11 cellular contexts compared by ENCODE assay signal in genomic region chr5:72557576-72558336, GRCh38. TPM values are rescaled to one million over a fixed set of nuclear protein-coding genes. Genes with fewer than 3 reads are reported as not detected.
DNase-seq lines count a peak whose midpoint lies in the region; ATAC-seq and TF ChIP-seq lines count a peak whose summit lies in the region.
"Had no signal": no experiment of that assay in that cellular context is flagged by ENCODE, and none has a peak within 500 bp of the region (broad histone marks: within the 10 kb centered on the region; RNA-seq: fewer than 3 reads in every experiment).

No MANE protein-coding gene starts in this region.

- no peak for TF ChIP-seq CTCF in CD14-positive monocyte (IDR thresholded peaks at IDR 0.05)
- TF ChIP-seq CTCF in Panc1 (IDR thresholded peaks at IDR 0.05) = no peak
- TF ChIP-seq CTCF in testis (IDR thresholded peaks at IDR 0.05) = no peak

- H3K27me3 ChIP-seq in Panc1 (ENCODE audit: control insufficient read depth, insufficient read depth, low read length) (no peaks in the 10 kb centered on the region), iPS-18a (ENCODE audit: control insufficient read depth, insufficient read depth, low read length) (peaks cover 6% of the 10 kb centered on the region), rectal smooth muscle tissue (ENCODE audit: control insufficient read depth, insufficient read depth, low read length) (no peaks in the 10 kb centered on the region), testis (no peaks in the 10 kb centered on the region)

- H3K36me3 ChIP-seq in Panc1 (ENCODE audit: control insufficient read depth, insufficient read depth, low read length) = no peaks in the 10 kb centered on the region
- no peaks in the 10 kb centered on the region for H3K36me3 ChIP-seq in iPS-18a (ENCODE audit: control insufficient read depth, low read depth, low read length)
- no peaks in the 10 kb centered on the region for H3K36me3 ChIP-seq in rectal smooth muscle tissue (ENCODE audit: control insufficient read depth, insufficient read depth, low read length)
- H3K36me3 ChIP-seq in testis (ENCODE audit: low read depth, missing control alignments) = no peaks in the 10 kb centered on the region
- H3K36me3 ChIP-seq: thoracic aorta had no signal

- peak overlapping the region in 1 of 7 donors; percentile 25 for H3K27ac Mint-ChIP-seq in CD14-positive monocyte

- H3K9ac ChIP-seq in iPS-18a (ENCODE audit: low read length) = no peak overlapping the region
- no peak overlapping the region for H3K9ac ChIP-seq in rectal smooth muscle tissue (ENCODE audit: low read length)

- H3K36me3 Mint-ChIP-seq in CD14-positive monocyte = no peaks in the 10 kb centered on the region

- POLR2A ChIA-PET in Panc1 (lab: Charles Lee) = no interaction called here

- in situ Hi-C loops in Panc1 (cut with HindIII; ENCODE audit: low pct_unique_long_range_greater_than_20kb, low sequenced_read_pairs) = no loop called here

- H3K4me3 ChIP-seq in Panc1 (ENCODE audit: low read depth in 2 of 2, low read length in 2 of 2) (no peak overlapping the region), iPS-18a (ENCODE audit: low read length) (peak overlapping the region; percentile 47), rectal smooth muscle tissue (ENCODE audit: low read length) (no peak overlapping the region), testis (no peak overlapping the region)

- peaks cover 17% of the 10 kb centered on the region for H3K4me1 Mint-ChIP-seq in CD14-positive monocyte

- DNase-seq in CD14-positive monocyte (ENCODE audit: low spot score) (no peak), Panc1 (ENCODE audit: low read depth, low spot score) (no peak), testis (no peak), NCI-H446 treated with DMSO at 0.1 percent for 48 hours (lab: John Stamatoyannopoulos, UW) (no peak), middle frontal gyrus (ENCODE audit: extremely low spot score, low spot score) (no peak)
- no peak for DNase-seq in activated CD4-positive, alpha-beta T cell treated with anti-CD3 and anti-CD28 coated beads, Interleukin-2, amount 50 U/mL, for 48 hours

- ATAC-seq in Panc1 = no peak

- H3K9me3 Mint-ChIP-seq in CD14-positive monocyte = no peaks in the 10 kb centered on the region

- H3K9me3 ChIP-seq in Panc1 (ENCODE audit: control insufficient read depth, insufficient read depth, low read depth, low read length) = no peaks in the 10 kb centered on the region
- no peaks in the 10 kb centered on the region for H3K9me3 ChIP-seq in iPS-18a (ENCODE audit: control insufficient read depth, low read depth, low read length)
- H3K9me3 ChIP-seq in testis = no peaks in the 10 kb centered on the region
- H3K9me3 ChIP-seq: thoracic aorta had no signal

- H3K27me3 Mint-ChIP-seq in CD14-positive monocyte (ENCODE audit: low read depth in 3 of 3) = peaks cover 9 to 19% (median 12%) of the 10 kb centered on the region in 3 donors

- CTCF ChIA-PET in Panc1 (lab: Charles Lee) = no interaction called here

- BruUV-seq in Panc1 (replicated peaks; lab: Mats Ljungman, UMichigan) = no TSS peak

- no peak for TF ChIP-seq POLR2A in testis (IDR thresholded peaks at IDR 0.05)

- H3K4me1 ChIP-seq in Panc1 (ENCODE audit: control insufficient read depth, insufficient read depth, low read length) (peaks cover 16% of the 10 kb centered on the region; the same call in 1 of the 2 replicates), iPS-18a (ENCODE audit: control insufficient read depth, low read depth, low read length) (peaks cover 31% of the 10 kb centered on the region), rectal smooth muscle tissue (ENCODE audit: control insufficient read depth, insufficient read depth, low read length) (peaks cover 15% of the 10 kb centered on the region), testis (peaks cover 23% of the 10 kb centered on the region)

- H3K27ac ChIP-seq in Panc1 (ENCODE audit: low read length) (peak overlapping the region; percentile 71), iPS-18a (ENCODE audit: low read length) (no peak overlapping the region), rectal smooth muscle tissue (ENCODE audit: low read depth, low read length) (peak overlapping the region; percentile 40), testis (peak overlapping the region in 1 of 2 donors; percentile 76)

- H3K4me3 Mint-ChIP-seq in CD14-positive monocyte = peak overlapping the region; percentile 80 to 99

- intact Hi-C loops in CD14-positive monocyte (cut with micrococcal nuclease) (no loop called here), Panc1 (cut with micrococcal nuclease; ENCODE audit: unreplicated experiment) (no loop called here), testis (cut with DNase I; ENCODE audit: low total_unique reads) (no loop called here)

- 42 to 64% methylated on average over 17 of the region's 17 CpGs for WGBS in testis, 2 donors

RNA-seq across cellular contexts. Expression of gene ZNF366, which starts 50.5 kb away (rescaled TPM):
- polyA plus RNA-seq in CD14-positive monocyte = under 1 TPM; 0.05 to 0.76 TPM
- not detected for total RNA-seq in Panc1 (2021; ENCODE audit: unreplicated experiment)
- polyA plus RNA-seq in Panc1 (2012; ENCODE audit: insufficient read length) = 0.07 TPM
- 1 to 10 TPM; 1.4 to 2.2 TPM for total RNA-seq in testis
- polyA plus RNA-seq in testis (ENCODE audit: insufficient read depth, low read depth, low replicate concordance) = 0.96 TPM
- total RNA-seq: T-helper 1 cell treated with Interleukin-12 subunit alpha and Interleukin-12 subunit beta and Interleukin-4 antibody, amounts not matched to agents 30 ng/mL and 1 ng/mL, for 36 hours had no signal
- polyA plus RNA-seq: BJ had no signal
